In genomic region chr4:177569443-177569842, GRCh38 we compare ENCODE assay signal across 25 cellular contexts.
DNase-seq lines count a peak whose midpoint lies in the region; ATAC-seq and TF ChIP-seq lines count a peak whose summit lies in the region.
"Had no signal": no experiment of that assay in that cellular context is flagged by ENCODE, and none has a peak within 500 bp of the region (broad histone marks: within the 10 kb centered on the region; RNA-seq: fewer than 3 reads in every experiment).

No MANE protein-coding gene starts in this region.

- no peak for TF ChIP-seq RAD21 in IMR-90 (IDR thresholded peaks at IDR 0.05; ENCODE audit: low read length)

- no peak for TF ChIP-seq POLR2A in IMR-90 (IDR thresholded peaks at IDR 0.05; ENCODE audit: low read depth, low read length)

- no peak overlapping the region for H2AK5ac ChIP-seq in IMR-90 (ENCODE audit: low read depth, low read length)

- H4K5ac ChIP-seq in IMR-90 (ENCODE audit: low read depth, low read length) = peak overlapping the region; percentile 53; the same call in 1 of the 2 replicates

- peak overlapping the region; percentile 57 for H2BK5ac ChIP-seq in IMR-90 (ENCODE audit: low read depth, low read length, poor library complexity, severe bottlenecking)

- no CpG with 5 or more reads among the region's 1 CpG for whole genome bisulfite sequencing in IMR-90 (ENCODE audit: extremely low coverage in 2 of 2, insufficient read length in 1 of 2), 2 experiments
- WGBS in right cardiac atrium = 46% methylated on average over 1 of the region's 1 CpG

- H2AFZ ChIP-seq in IMR-90 (replicated peaks; ENCODE audit: low read length, poor library complexity) = no peak overlapping the region

- H3K9me1 ChIP-seq in IMR-90 (ENCODE audit: insufficient read depth, low read length) = no peaks in the 10 kb centered on the region

- ATAC-seq in IMR-90 (ENCODE audit: low read depth) = peak; percentile 69
- ATAC-seq in right cardiac atrium = no peak
- no peak for ATAC-seq in GM21825 (IDR thresholded peaks at IDR 0.05; ENCODE audit: unreplicated experiment)
- ATAC-seq: HepG2, Right ventricle myocardium inferior had no signal

- TF ChIP-seq CTCF in AG04450 (IDR thresholded peaks at IDR 0.05; ENCODE audit: low read depth, low read length) (no peak), IMR-90 (conservative IDR thresholded peaks at IDR 0.05; ENCODE audit: low read depth, low read length) (no peak), choroid plexus epithelial cell (conservative IDR thresholded peaks at IDR 0.05; ENCODE audit: low read depth, low read length) (no peak), fibroblast of villous mesenchyme (IDR thresholded peaks at IDR 0.05; ENCODE audit: insufficient read depth, low read depth, low read length) (no peak), tibial artery (IDR thresholded peaks at IDR 0.05) (no peak)

- peak overlapping the region; percentile 83; the same call in 1 of the 2 replicates for H3K18ac ChIP-seq in IMR-90 (ENCODE audit: low read depth, low read length)

- H2AK9ac ChIP-seq in IMR-90 (replicated peaks; ENCODE audit: low read depth, low read length, poor library complexity) = no peak overlapping the region

- POLR2A ChIA-PET in AG04450 (lab: Yijun Ruan, JAX) (interaction anchor here (0.6 kb wide), 1 partner anchor 157 kb away, joined by 3 read pairs; no protein-coding TSS in a partner anchor), IMR-90 (lab: Charles Lee; ENCODE audit: unreplicated experiment) (interaction anchor here (0.6 kb wide), 1 partner anchor 101 kb away, joined by 20 read pairs; no protein-coding TSS in a partner anchor)

- no peaks in the 10 kb centered on the region for H3K36me3 ChIP-seq in IMR-90 (ENCODE audit: control insufficient read depth, insufficient read depth, low read length)
- no peaks in the 10 kb centered on the region for H3K36me3 ChIP-seq in tibial artery
- H3K36me3 ChIP-seq: SJSA1 had no signal

- H3K4me2 ChIP-seq in IMR-90 (ENCODE audit: low read depth, low read length) = peak overlapping the region; percentile 61; the same call in 1 of the 2 replicates
- H3K4me2 ChIP-seq: KMS-11 had no signal

- H3K9me3 ChIP-seq in AG04450 (ENCODE audit: control insufficient read depth, insufficient read depth, low read length) = no peaks in the 10 kb centered on the region
- no peaks in the 10 kb centered on the region for H3K9me3 ChIP-seq in IMR-90 (ENCODE audit: control insufficient read depth, insufficient read depth, low read length)
- no peaks in the 10 kb centered on the region for H3K9me3 ChIP-seq in right cardiac atrium (ENCODE audit: control insufficient read depth, low read length)
- H3K9me3 ChIP-seq in tibial artery = no peaks in the 10 kb centered on the region
- H3K9me3 ChIP-seq: SJSA1 had no signal

- dilution Hi-C loops in IMR-90 (cut with HindIII; ENCODE audit: low sequenced_read_pairs, unreplicated experiment) = no loop called here

- peak overlapping the region; percentile 84 for H2BK120ac ChIP-seq in IMR-90 (ENCODE audit: low read depth, low read length)

- H3K9ac ChIP-seq in IMR-90 (ENCODE audit: low read depth, low read length) = no peak overlapping the region
- H3K9ac ChIP-seq: KMS-11 had no signal

- peak overlapping the region; percentile 3; the same call in 1 of the 2 replicates for H3K4ac ChIP-seq in IMR-90 (ENCODE audit: low read depth, low read length)

- no peak overlapping the region; the same call in 1 of the 2 replicates for H3K56ac ChIP-seq in IMR-90 (ENCODE audit: extremely low read depth, insufficient read depth, low read length)

- intact Hi-C loops in IMR-90 (cut with micrococcal nuclease) = no loop called here
- intact Hi-C loops in right cardiac atrium (cut with DNase I) = no loop called here
- intact Hi-C loops in tibial artery (cut with DNase I; ENCODE audit: low total_unique reads) = no loop called here

- H3K4me3 ChIP-seq in AG04450 (ENCODE audit: low read depth, low read length) = no peak overlapping the region
- H3K4me3 ChIP-seq in IMR-90 (ENCODE audit: insufficient read depth, low read depth, low read length) = no peak overlapping the region
- H3K4me3 ChIP-seq in choroid plexus epithelial cell (ENCODE audit: low read depth, low read length) = no peak overlapping the region
- H3K4me3 ChIP-seq in fibroblast of villous mesenchyme (ENCODE audit: low read depth, low read length) = no peak overlapping the region
- no peak overlapping the region for H3K4me3 ChIP-seq in right cardiac atrium (ENCODE audit: low read length)
- H3K4me3 ChIP-seq in tibial artery = no peak overlapping the region
- H3K4me3 ChIP-seq: SJSA1 had no signal

- no peaks in the 10 kb centered on the region for H4K20me1 ChIP-seq in IMR-90 (ENCODE audit: insufficient read depth, low read length)

- H3K4me1 ChIP-seq in IMR-90 (ENCODE audit: control insufficient read depth, insufficient read depth, low read length) (peaks cover 9% of the 10 kb centered on the region), right cardiac atrium (ENCODE audit: control insufficient read depth, insufficient read depth, low read length) (no peaks in the 10 kb centered on the region), tibial artery (peaks cover 0 to 10% (median 0%) of the 10 kb centered on the region in 4 donors)
- H3K4me1 ChIP-seq: SJSA1 had no signal

- no peak overlapping the region for H4K91ac ChIP-seq in IMR-90 (ENCODE audit: insufficient read depth, low read depth, low read length)

- CTCF ChIA-PET in AG04450 (lab: Charles Lee) (interaction anchor here (0.6 to 2.0 kb wide), 6 partner anchors 10 to 522 kb away, joined by 3 to 9 read pairs (median 4); no protein-coding TSS in a partner anchor), IMR-90 (lab: Yijun Ruan, JAX) (interaction anchor here (0.6 kb wide), 2 partner anchors 26 to 305 kb away, joined by 3 to 4 read pairs; no protein-coding TSS in a partner anchor)

- peak overlapping the region; percentile 20; a peak in 1 of 4 replicates for H4K8ac ChIP-seq in IMR-90 (ENCODE audit: low read depth in 2 of 2, low read length in 2 of 2)

- H3K27me3 ChIP-seq in AG04450 (ENCODE audit: control insufficient read depth, insufficient read depth, low read length) (no peaks in the 10 kb centered on the region), IMR-90 (ENCODE audit: control insufficient read depth, insufficient read depth, low read length) (no peaks in the 10 kb centered on the region), right cardiac atrium (ENCODE audit: control insufficient read depth, insufficient read depth) (no peaks in the 10 kb centered on the region), tibial artery (no peaks in the 10 kb centered on the region)
- H3K27me3 ChIP-seq: SJSA1 had no signal

- no peak overlapping the region for H3K27ac ChIP-seq in AG04450 (ENCODE audit: low read depth, low read length)
- H3K27ac ChIP-seq in IMR-90 (ENCODE audit: insufficient read depth, low read length) = peak overlapping the region; percentile 77; the same call in 1 of the 2 replicates
- H3K27ac ChIP-seq in right cardiac atrium (ENCODE audit: low read length) = no peak overlapping the region
- H3K27ac ChIP-seq in tibial artery = no peak overlapping the region
- H3K27ac ChIP-seq: C4-2B, HL-60, KMS-11, SJSA1 had no signal

- in situ Hi-C loops in IMR-90 (cut with MboI; ENCODE audit: low sequenced_read_pairs) = loop anchor here (25.0 kb wide), 2 partner anchors 457 to 1718 kb away; no protein-coding TSS in a partner anchor

- no TSS peak for BruUV-seq in IMR-90 (replicated peaks; lab: Mats Ljungman, UMichigan)

- peak overlapping the region; percentile 82 for H3K14ac ChIP-seq in IMR-90 (replicated peaks; ENCODE audit: low read depth, low read length)

- DNase-seq in AG04450 (ENCODE audit: low read depth, low spot score) (peak; percentile 41), IMR-90 (peak; percentile 70), choroid plexus epithelial cell (ENCODE audit: low read depth) (peak; percentile 22), fibroblast of villous mesenchyme (ENCODE audit: low read depth) (peak; percentile 64), right cardiac atrium (no peak), NCI-H1436 (lab: John Stamatoyannopoulos, UW) (no peak), tibial artery (no peak)
- DNase-seq: 8988T, GF-D8, H7, MV-4-11, NCI-H1105 treated with DMSO at 0.1 percent for 48 hours, NCI-H1694, NCI-H2081, NCI-H2171, NCI-H345, NCI-H524, NCI-H774 had no signal

- no peaks in the 10 kb centered on the region for H3K79me1 ChIP-seq in IMR-90 (ENCODE audit: low read depth in 1 of 2, low read length in 2 of 2)

- H2BK20ac ChIP-seq in IMR-90 (ENCODE audit: low read depth, low read length) = peak overlapping the region; percentile 76

- H2BK15ac ChIP-seq in IMR-90 (ENCODE audit: low read depth, low read length) = peak overlapping the region; percentile 8; the same call in 1 of the 3 replicates

- 0 out of 2 replicates have a peak overlapping the region, but pooled peaks have one; percentile 43 for H3K23ac ChIP-seq in IMR-90 (ENCODE audit: low read depth, low read length)

TF ChIP-seq in IMR-90, 13 proteins besides CTCF, POLR2A, EP300 and RAD21 (continues in another document):
- TF ChIP-seq MAZ (IDR thresholded peaks at IDR 0.05; ENCODE audit: borderline replicate concordance, low read depth, low read length) = no peak
- no peak for TF ChIP-seq NFE2L2 (IDR thresholded peaks at IDR 0.05; ENCODE audit: low read depth, low read length)
- no peak for TF ChIP-seq MAFK (IDR thresholded peaks at IDR 0.05; ENCODE audit: low read depth, low read length)
- TF ChIP-seq RFX5 (IDR thresholded peaks at IDR 0.05; ENCODE audit: low read depth, low read length) = no peak
- TF ChIP-seq ELK1 (IDR thresholded peaks at IDR 0.05; ENCODE audit: borderline replicate concordance, low read depth, low read length) = no peak
- TF ChIP-seq BHLHE40 (IDR thresholded peaks at IDR 0.05; ENCODE audit: low read depth, low read length) = no peak
- no peak for TF ChIP-seq FOS (IDR thresholded peaks at IDR 0.05; ENCODE audit: low read depth, low read length)
- TF ChIP-seq CHD1 (IDR thresholded peaks at IDR 0.05; ENCODE audit: low read depth, low read length) = no peak
- no peak for TF ChIP-seq MXI1 (IDR thresholded peaks at IDR 0.05; ENCODE audit: borderline replicate concordance, low read depth, low read length)

Comparison
In these comparisons a context has a peak if more than half of its experiments do, and no peak if none do; other contexts are left out.
1. DNase-seq: peak in AG04450 (single experiment), IMR-90 (single experiment), choroid plexus epithelial cell (single experiment) and fibroblast of villous mesenchyme (single experiment); none in right cardiac atrium (0 of 3), NCI-H1436 (single experiment) and tibial artery (0 of 2).